ENCODE assay signal across 8 cellular contexts in genomic region chrX:82218361-82218760, GRCh38.
DNase-seq lines count a peak whose midpoint lies in the region; ATAC-seq and TF ChIP-seq lines count a peak whose summit lies in the region.

No MANE protein-coding gene starts in this region.

- WGBS in right lobe of liver (ENCODE audit: insufficient coverage, low coverage, low lambda C conversion rate, missing lambda C conversion rate) = 0% methylated on average over 2 of the region's 2 CpGs

- TF ChIP-seq POLR2A in right lobe of liver (IDR thresholded peaks at IDR 0.05) = no peak

- ATAC-seq in GM19023 (IDR thresholded peaks at IDR 0.05; ENCODE audit: unreplicated experiment) (peak; percentile 83), HG03558 (IDR thresholded peaks at IDR 0.05; ENCODE audit: extremely low read depth, unreplicated experiment) (peak; percentile 84), right lobe of liver (peak; percentile 82 to 95 (median 89))

- H3K27me3 ChIP-seq in BE2C (no peaks in the 10 kb centered on the region), right lobe of liver (no peaks in the 10 kb centered on the region)
- no peaks in the 10 kb centered on the region for H3K27me3 ChIP-seq in effector memory CD4-positive, alpha-beta T cell (replicated peaks; ENCODE audit: control insufficient read depth, insufficient read depth, low read length, poor library complexity, severe bottlenecking)

- DNase-seq in BE2C (no peak), SKM-1 treated with dmso at 0.1 percent for 144 hours (lab: John Stamatoyannopoulos, UW; ENCODE audit: unreplicated experiment) (peak; percentile 50), right lobe of liver (no peak)
- no peak for DNase-seq in effector memory CD4-positive, alpha-beta T cell
- DNase-seq in T-helper 2 cell treated with Interferon-gamma antibody and Interleukin-4, amounts not matched to agents 5 μg/mL and 100 μg/mL, for 36 hours (ENCODE audit: low spot score) = no peak
- DNase-seq in activated naive CD4-positive, alpha-beta T cell treated with anti-CD3 and anti-CD28 coated beads, Interleukin-2, amount 50 U/mL, for 16 hours = no peak

- no peak overlapping the region for H3K27ac Mint-ChIP-seq in T-helper 2 cell treated with Interferon-gamma antibody and Interleukin-4, amounts not matched to agents 5 μg/mL and 100 μg/mL, for 36 hours

- peak; percentile 25; the same call in 1 of the 2 replicates for TF ChIP-seq CTCF in BE2C (IDR thresholded peaks at IDR 0.05; ENCODE audit: low read depth, low read length)
- TF ChIP-seq CTCF in right lobe of liver (IDR thresholded peaks at IDR 0.05) = peak; percentile 47 to 69 (median 65)

- intact Hi-C loops in right lobe of liver (cut with DNase I) = no loop called here

- H3K36me3 ChIP-seq in BE2C (no peaks in the 10 kb centered on the region), right lobe of liver (no peaks in the 10 kb centered on the region)
- no peaks in the 10 kb centered on the region for H3K36me3 ChIP-seq in effector memory CD4-positive, alpha-beta T cell (ENCODE audit: control insufficient read depth, insufficient read depth, low read length)

- H3K9me3 ChIP-seq in BE2C (no peaks in the 10 kb centered on the region), right lobe of liver (no peaks in the 10 kb centered on the region)
- no peaks in the 10 kb centered on the region for H3K9me3 ChIP-seq in effector memory CD4-positive, alpha-beta T cell (ENCODE audit: control insufficient read depth, low read length)

- H3K4me1 Mint-ChIP-seq in T-helper 2 cell treated with Interferon-gamma antibody and Interleukin-4, amounts not matched to agents 5 μg/mL and 100 μg/mL, for 36 hours (ENCODE audit: low read depth) = no peaks in the 10 kb centered on the region

- no peak overlapping the region for H3K4me3 Mint-ChIP-seq in T-helper 2 cell treated with Interferon-gamma antibody and Interleukin-4, amounts not matched to agents 5 μg/mL and 100 μg/mL, for 36 hours

- H3K36me3 Mint-ChIP-seq in T-helper 2 cell treated with Interferon-gamma antibody and Interleukin-4, amounts not matched to agents 5 μg/mL and 100 μg/mL, for 36 hours (ENCODE audit: low read depth) = no peaks in the 10 kb centered on the region

- no peak overlapping the region for H3K27ac ChIP-seq in right lobe of liver
- no peak overlapping the region for H3K27ac ChIP-seq in effector memory CD4-positive, alpha-beta T cell (ENCODE audit: insufficient read depth, low read length, poor library complexity, severe bottlenecking)

- H3K9me3 Mint-ChIP-seq in T-helper 2 cell treated with Interferon-gamma antibody and Interleukin-4, amounts not matched to agents 5 μg/mL and 100 μg/mL, for 36 hours = peaks cover 14% of the 10 kb centered on the region

- H3K4me1 ChIP-seq in BE2C (no peaks in the 10 kb centered on the region), right lobe of liver (no peaks in the 10 kb centered on the region)
- H3K4me1 ChIP-seq in effector memory CD4-positive, alpha-beta T cell (ENCODE audit: control insufficient read depth, insufficient read depth, low read length, poor library complexity, severe bottlenecking) = no peaks in the 10 kb centered on the region

- H3K27me3 Mint-ChIP-seq in T-helper 2 cell treated with Interferon-gamma antibody and Interleukin-4, amounts not matched to agents 5 μg/mL and 100 μg/mL, for 36 hours (ENCODE audit: low read depth) = no peaks in the 10 kb centered on the region

- H3K4me3 ChIP-seq in BE2C (ENCODE audit: low read depth, low read length) (no peak overlapping the region), right lobe of liver (no peak overlapping the region)
- no peak overlapping the region for H3K4me3 ChIP-seq in effector memory CD4-positive, alpha-beta T cell (ENCODE audit: insufficient read depth, low read depth, low read length, poor library complexity, severe bottlenecking)
